15 cellular contexts compared by ENCODE assay signal in genomic region chr22:36191106-36191836, GRCh38. TPM values are rescaled to one million over a fixed set of nuclear protein-coding genes. Genes with fewer than 3 reads are reported as not detected.
A peak's percentile ranks its signal among the peaks of the same experiment; 100 is the strongest.
DNase-seq lines count a peak whose midpoint lies in the region; TF ChIP-seq lines count a peak whose summit lies in the region.
"Had no signal": no experiment of that assay in that cellular context is flagged by ENCODE, and none has a peak within 500 bp of the region (broad histone marks: within the 10 kb centered on the region; RNA-seq: fewer than 3 reads in every experiment).

No MANE protein-coding gene starts in this region.

- peaks cover 26% of the 10 kb centered on the region for H3K4me1 Mint-ChIP-seq in brain
- H3K4me1 Mint-ChIP-seq: activated naive CD4-positive, alpha-beta T cell treated with anti-CD3 and anti-CD28 coated beads, Interleukin-2, amount 50 U/mL, for 24 hours; CD8-positive, alpha-beta memory T cell; memory B cell had no signal

- H3K36me3 Mint-ChIP-seq in brain: no peaks in the 10 kb centered on the region
- H3K36me3 Mint-ChIP-seq: activated naive CD4-positive, alpha-beta T cell treated with anti-CD3 and anti-CD28 coated beads, Interleukin-2, amount 50 U/mL, for 24 hours; CD8-positive, alpha-beta memory T cell; memory B cell; stimulated activated naive B cell treated with anti-CD40 and anti-IgM and Interleukin-4, amounts not matched to agents 10 μg/mL and 1 μg/mL and 100 μg/mL, for 72 hours had no signal

- DNase-seq in GM03348 (ENCODE audit: low spot score) (peak; percentile 49), right atrium auricular region (ENCODE audit: low spot score) (peak; percentile 80), NCI-H146 treated with DMSO at 0.1 percent for 48 hours (lab: John Stamatoyannopoulos, UW; ENCODE audit: unreplicated experiment) (no peak), kidney glomerular epithelial cell (lab: John Stamatoyannopoulos, UW) (no peak), NCI-H1105 treated with DMSO at 0.1 percent for 48 hours (lab: John Stamatoyannopoulos, UW) (no peak)
- DNase-seq in activated naive CD4-positive, alpha-beta T cell treated with anti-CD3 and anti-CD28 coated beads, Interleukin-2, amount 50 U/mL, for 16 hours: no peak
- DNase-seq: activated CD4-positive, CD25-positive, alpha-beta regulatory T cell treated with anti-CD3 and anti-CD28 coated beads, Interleukin-2, amount 50 U/mL, for 72 hours; CD8-positive, alpha-beta memory T cell; NCI-H2029 treated with DMSO at 0.1 percent for 48 hours; RPMI8226; stimulated activated naive B cell treated with anti-CD40 and anti-IgM and Interleukin-4, amounts not matched to agents 10 μg/mL and 1 μg/mL and 100 μg/mL, for 72 hours had no signal

- H3K4me3 ChIP-seq in right atrium auricular region: no peak overlapping the region
- no peak overlapping the region for H3K4me3 ChIP-seq in rectal smooth muscle tissue (ENCODE audit: low read length)

- H3K4me1 ChIP-seq in right atrium auricular region (peaks cover 0 to under 1% of the 10 kb centered on the region in 2 donors), rectal smooth muscle tissue (ENCODE audit: control insufficient read depth, insufficient read depth, low read length) (peaks cover 7% of the 10 kb centered on the region)

- TF ChIP-seq CTCF in brain (conservative IDR thresholded peaks at IDR 0.05): no peak
- no peak for TF ChIP-seq CTCF in right atrium auricular region (IDR thresholded peaks at IDR 0.05)

- no peak overlapping the region for H3K9ac ChIP-seq in rectal smooth muscle tissue (ENCODE audit: low read length)

- H3K36me3 ChIP-seq in right atrium auricular region (no peaks in the 10 kb centered on the region), rectal smooth muscle tissue (ENCODE audit: control insufficient read depth, insufficient read depth, low read length) (no peaks in the 10 kb centered on the region)

- H3K9me3 Mint-ChIP-seq in brain: peaks cover 0 to 5% (median 0%) of the 10 kb centered on the region in 5 experiments
- H3K9me3 Mint-ChIP-seq: activated naive CD4-positive, alpha-beta T cell treated with anti-CD3 and anti-CD28 coated beads, Interleukin-2, amount 50 U/mL, for 24 hours; CD8-positive, alpha-beta memory T cell; stimulated activated naive B cell treated with anti-CD40 and anti-IgM and Interleukin-4, amounts not matched to agents 10 μg/mL and 1 μg/mL and 100 μg/mL, for 72 hours had no signal

- H3K27me3 ChIP-seq in right atrium auricular region: no peaks in the 10 kb centered on the region
- no peaks in the 10 kb centered on the region for H3K27me3 ChIP-seq in rectal smooth muscle tissue (ENCODE audit: control insufficient read depth, insufficient read depth, low read length)

- no peak overlapping the region for H3K4me3 Mint-ChIP-seq in brain
- H3K4me3 Mint-ChIP-seq: activated naive CD4-positive, alpha-beta T cell treated with anti-CD3 and anti-CD28 coated beads, Interleukin-2, amount 50 U/mL, for 24 hours; CD8-positive, alpha-beta memory T cell; memory B cell; stimulated activated naive B cell treated with anti-CD40 and anti-IgM and Interleukin-4, amounts not matched to agents 10 μg/mL and 1 μg/mL and 100 μg/mL, for 72 hours had no signal

- H3K27me3 Mint-ChIP-seq in brain: peaks cover 11% of the 10 kb centered on the region
- H3K27me3 Mint-ChIP-seq: activated naive CD4-positive, alpha-beta T cell treated with anti-CD3 and anti-CD28 coated beads, Interleukin-2, amount 50 U/mL, for 24 hours had no signal

- no peaks in the 10 kb centered on the region for H3K9me3 ChIP-seq in right atrium auricular region

- H3K27ac ChIP-seq in right atrium auricular region (peak overlapping the region; percentile 60 to 79), rectal smooth muscle tissue (ENCODE audit: low read depth, low read length) (peak overlapping the region; percentile 52)

- peak overlapping the region in 3 of 5 experiments; percentile 13 to 55 (median 46) for H3K27ac Mint-ChIP-seq in brain
- H3K27ac Mint-ChIP-seq: activated naive CD4-positive, alpha-beta T cell treated with anti-CD3 and anti-CD28 coated beads, Interleukin-2, amount 50 U/mL, for 24 hours; memory B cell; stimulated activated naive B cell treated with anti-CD40 and anti-IgM and Interleukin-4, amounts not matched to agents 10 μg/mL and 1 μg/mL and 100 μg/mL, for 72 hours had no signal

RNA-seq across cellular contexts. Expression of gene APOL4, which starts 10.3 kb away (rescaled TPM):
- 6.1 TPM for polyA plus RNA-seq in brain (ENCODE audit: insufficient read depth, low read depth, low replicate concordance)
- 1 to 10 TPM in 1 of 2 donors, under 1 TPM in 1; 0.24 to 2.1 TPM for total RNA-seq in right atrium auricular region
- polyA plus RNA-seq: CD8-positive, alpha-beta memory T cell had no signal

RNA-seq across cellular contexts. Expression of gene APOL3, which starts 30.7 kb away (rescaled TPM):
- polyA plus RNA-seq in brain (ENCODE audit: insufficient read depth, low read depth, low replicate concordance): 4.2 TPM
- 10 to 100 TPM; 13.8 to 29.5 TPM for total RNA-seq in right atrium auricular region

RNA-seq across cellular contexts. Expression of gene APOL2, which starts 48.1 kb away (rescaled TPM):
- polyA plus RNA-seq in brain (ENCODE audit: insufficient read depth, low read depth, low replicate concordance): 16.9 TPM
- total RNA-seq in right atrium auricular region: 10 to 100 TPM; 25.4 to 25.7 TPM

Comparison
In these comparisons a context has a peak if more than half of its experiments do, and no peak if none do; other contexts are left out.
1. DNase-seq: peak in GM03348 (single experiment) and right atrium auricular region (single experiment); none in NCI-H146 treated with DMSO at 0.1 percent for 48 hours (single experiment), kidney glomerular epithelial cell (single experiment), NCI-H1105 treated with DMSO at 0.1 percent for 48 hours (single experiment) and activated naive CD4-positive, alpha-beta T cell treated with anti-CD3 and anti-CD28 coated beads, Interleukin-2, amount 50 U/mL, for 16 hours (single experiment).